ENCODE assay signal across 27 cellular contexts in the genomic region with DNA sequence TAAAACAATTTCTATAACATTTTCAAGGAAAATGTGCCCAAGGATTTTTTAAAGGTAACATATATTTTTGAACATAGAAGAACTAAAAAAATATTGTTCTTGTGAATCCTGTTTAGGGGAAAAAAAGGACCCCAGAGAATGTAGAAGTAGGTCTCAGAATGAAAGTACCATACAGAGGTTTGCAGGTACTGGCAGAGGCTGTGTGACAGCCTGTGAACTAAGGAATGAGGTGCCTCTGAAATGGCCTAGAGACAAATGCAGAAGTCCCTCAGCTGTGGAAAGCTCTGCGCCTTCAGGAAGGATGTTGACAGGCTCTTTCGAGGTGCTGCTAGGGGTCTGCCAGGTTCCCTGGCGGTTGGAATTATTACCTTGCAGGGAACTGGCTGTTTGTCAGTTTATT. TPM values are rescaled to one million over a fixed set of nuclear protein-coding genes. Genes with fewer than 3 reads are reported as not detected.
"Had no signal": no experiment of that assay in that cellular context is flagged by ENCODE, and none has a peak within 500 bp of the region (broad histone marks: within the 10 kb centered on the region; RNA-seq: fewer than 3 reads in every experiment).

No MANE protein-coding gene starts in this region.

- FAIRE-seq: colon, frontal cortex, small intestine had no signal

- H3K4me1 ChIP-seq: parathyroid adenoma, uterus had no signal

- ATAC-seq: activated CD8-positive, alpha-beta memory T cell treated with anti-CD3 and anti-CD28 coated beads, Interleukin-2, amount 10 ng/mL, durations not matched to agents 7 days and 5 days; activated CD8-positive, alpha-beta T cell treated with anti-CD3 and anti-CD28 coated beads for 36 hours; left lung; naive thymus-derived CD8-positive, alpha-beta T cell; sciatic nerve; stimulated activated effector memory CD8-positive, alpha-beta T cell treated with anti-CD3 and anti-CD28 coated beads, Interleukin-12 subunit alpha, Interleukin-12 subunit beta, amount 100 ng/mL, for 72 hours; T-helper 17 cell had no signal

- H3K36me3 Mint-ChIP-seq: activated CD8-positive, alpha-beta memory T cell treated with anti-CD3 and anti-CD28 coated beads, Interleukin-2, amount 10 ng/mL, durations not matched to agents 7 days and 5 days; activated naive CD4-positive, alpha-beta T cell treated with anti-CD3 and anti-CD28 coated beads, Interleukin-2, amount 50 U/mL, for 24 hours; mesothelial cell of epicardium; naive thymus-derived CD8-positive, alpha-beta T cell; stimulated activated effector memory CD8-positive, alpha-beta T cell treated with anti-CD3 and anti-CD28 coated beads, Interleukin-12 subunit alpha, Interleukin-12 subunit beta, amount 100 ng/mL, for 72 hours had no signal

- H3K9ac ChIP-seq: parathyroid adenoma had no signal

- H3K4me3 ChIP-seq: esophagus muscularis mucosa, left lung, transverse colon, uterus had no signal

- H2AFZ ChIP-seq: parathyroid adenoma had no signal

- H3K27ac Mint-ChIP-seq: activated CD4-positive, alpha-beta T cell treated with anti-CD3 and anti-CD28 coated beads, Interleukin-2, amount 10 ng/mL, durations not matched to agents 7 days and 5 days; activated CD8-positive, alpha-beta memory T cell treated with anti-CD3 and anti-CD28 coated beads, Interleukin-2, amount 10 ng/mL, durations not matched to agents 7 days and 5 days; activated CD8-positive, alpha-beta T cell treated with anti-CD3 and anti-CD28 coated beads for 36 hours; activated naive CD4-positive, alpha-beta T cell treated with anti-CD3 and anti-CD28 coated beads, Interleukin-2, amount 50 U/mL, for 24 hours; activated T-helper 1 cell treated with anti-CD3 and anti-CD28 coated beads, Interleukin-12 subunit alpha, Interleukin-12 subunit beta, Interleukin-2, Interleukin-4 antibody, amounts not matched to agents 30 ng/mL and 10 ng/mL and 1 ng/mL, durations not matched to agents 14 hours and 24 hours and 36 hours; mesothelial cell of epicardium; naive thymus-derived CD8-positive, alpha-beta T cell; stimulated activated effector memory CD8-positive, alpha-beta T cell treated with anti-CD3 and anti-CD28 coated beads, Interleukin-12 subunit alpha, Interleukin-12 subunit beta, amount 100 ng/mL, for 72 hours; T-helper 17 cell had no signal

- H3K27ac ChIP-seq: esophagus muscularis mucosa, left lung, neutrophil, parathyroid adenoma, transverse colon, uterus had no signal

- H3K9me3 ChIP-seq: esophagus muscularis mucosa, left lung, neutrophil, transverse colon, uterus had no signal

- H3K79me2 ChIP-seq: parathyroid adenoma had no signal

- H3K36me3 ChIP-seq: esophagus muscularis mucosa, left lung, neutrophil, transverse colon, uterus had no signal

- H3K4me3 Mint-ChIP-seq: activated CD4-positive, alpha-beta T cell treated with anti-CD3 and anti-CD28 coated beads, Interleukin-2, amount 10 ng/mL, durations not matched to agents 7 days and 5 days; activated CD8-positive, alpha-beta memory T cell treated with anti-CD3 and anti-CD28 coated beads, Interleukin-2, amount 10 ng/mL, durations not matched to agents 7 days and 5 days; activated CD8-positive, alpha-beta T cell treated with anti-CD3 and anti-CD28 coated beads for 36 hours; activated naive CD4-positive, alpha-beta T cell treated with anti-CD3 and anti-CD28 coated beads, Interleukin-2, amount 50 U/mL, for 24 hours; activated T-helper 1 cell treated with anti-CD3 and anti-CD28 coated beads, Interleukin-12 subunit alpha, Interleukin-12 subunit beta, Interleukin-2, Interleukin-4 antibody, amounts not matched to agents 30 ng/mL and 10 ng/mL and 1 ng/mL, durations not matched to agents 14 hours and 24 hours and 36 hours; central memory CD8-positive, alpha-beta T cell; mesothelial cell of epicardium; naive thymus-derived CD8-positive, alpha-beta T cell; stimulated activated effector memory CD8-positive, alpha-beta T cell treated with anti-CD3 and anti-CD28 coated beads, Interleukin-12 subunit alpha, Interleukin-12 subunit beta, amount 100 ng/mL, for 72 hours; T-helper 17 cell had no signal

- H3K9me3 Mint-ChIP-seq: activated CD4-positive, alpha-beta T cell treated with anti-CD3 and anti-CD28 coated beads, Interleukin-2, amount 10 ng/mL, durations not matched to agents 7 days and 5 days; activated CD8-positive, alpha-beta T cell treated with anti-CD3 and anti-CD28 coated beads for 36 hours; activated naive CD4-positive, alpha-beta T cell treated with anti-CD3 and anti-CD28 coated beads, Interleukin-2, amount 50 U/mL, for 24 hours; activated T-helper 1 cell treated with anti-CD3 and anti-CD28 coated beads, Interleukin-12 subunit alpha, Interleukin-12 subunit beta, Interleukin-2, Interleukin-4 antibody, amounts not matched to agents 30 ng/mL and 10 ng/mL and 1 ng/mL, durations not matched to agents 14 hours and 24 hours and 36 hours; central memory CD8-positive, alpha-beta T cell; mesothelial cell of epicardium; naive thymus-derived CD8-positive, alpha-beta T cell; stimulated activated effector memory CD8-positive, alpha-beta T cell treated with anti-CD3 and anti-CD28 coated beads, Interleukin-12 subunit alpha, Interleukin-12 subunit beta, amount 100 ng/mL, for 72 hours had no signal

- DNase-seq: activated CD4-positive, alpha-beta T cell treated with anti-CD3 and anti-CD28 coated beads, Interleukin-2, amount 10 ng/mL, durations not matched to agents 7 days and 5 days; activated CD8-positive, alpha-beta memory T cell treated with anti-CD3 and anti-CD28 coated beads, Interleukin-2, amount 10 ng/mL, durations not matched to agents 7 days and 5 days; activated CD8-positive, alpha-beta T cell treated with anti-CD3 and anti-CD28 coated beads for 36 hours; activated gamma-delta T cell treated with Interleukin-2 at 50 U/mL for 16 hours; activated T-cell treated with anti-CD3 and anti-CD28 coated beads for 4 hours; anterior cingulate cortex; effector memory CD4-positive, alpha-beta T cell; hippocampal formation; kidney glomerular epithelial cell; left lung; naive thymus-derived CD8-positive, alpha-beta T cell; small intestine; stimulated activated CD4-positive, alpha-beta T cell treated with anti-CD3 and anti-CD28 coated beads, Interleukin-2, amount 100 ng/mL, for 24 hours; T-helper 17 cell; transverse colon; uterus had no signal

RNA-seq across cellular contexts. Expression of a gene that starts 8.5 kb away (rescaled TPM):
- total RNA-seq: activated CD4-positive, alpha-beta T cell treated with anti-CD3 and anti-CD28 coated beads, Interleukin-2, amount 10 ng/mL, durations not matched to agents 7 days and 5 days; activated CD8-positive, alpha-beta memory T cell treated with anti-CD3 and anti-CD28 coated beads, Interleukin-2, amount 10 ng/mL, durations not matched to agents 7 days and 5 days; naive thymus-derived CD8-positive, alpha-beta T cell had no signal
